In genomic region chr5:12174734-12175133, GRCh38 we compare ENCODE assay signal across 25 cellular contexts.
"Had no signal": no experiment of that assay in that cellular context is flagged by ENCODE, and none has a peak within 500 bp of the region (broad histone marks: within the 10 kb centered on the region; RNA-seq: fewer than 3 reads in every experiment).

No MANE protein-coding gene starts in this region.

- DNase-seq: Kasumi-1, MM.1S, MV-4-11, NCI-H1048, NCI-H1105, NCI-H1417, NCI-H1436 treated with DMSO at 0.1 percent for 48 hours, NCI-H1694, NCI-H187 treated with DMSO at 0.1 percent for 48 hours, NCI-H2029 treated with DMSO at 0.1 percent for 48 hours, NCI-H2171 treated with DMSO at 0.1 percent for 48 hours, NCI-H446, NCI-H510A, NCI-H524 treated with DMSO at 0.1 percent for 48 hours, NCI-H69, NCI-H774, Right ventricle myocardium superior, RPMI8226, SIG-M5 had no signal

- H3K4me1 ChIP-seq: SJSA1 had no signal

- ATAC-seq: K562 had no signal

- H3K4me1 Mint-ChIP-seq: IgD-negative memory B cell had no signal

- H3K27me3 ChIP-seq: SJSA1 had no signal

- H3K4me3 Mint-ChIP-seq: IgD-negative memory B cell had no signal

- H3K36me3 Mint-ChIP-seq: IgD-negative memory B cell had no signal

- H3K4me3 ChIP-seq: K562, SJSA1, SK-N-MC had no signal

- H3K27ac Mint-ChIP-seq: IgD-negative memory B cell had no signal

- H3K36me3 ChIP-seq: SJSA1 had no signal

- H3K27ac ChIP-seq: HL-60, KMS-11, SJSA1, SK-N-MC had no signal

- H3K27me3 Mint-ChIP-seq: IgD-negative memory B cell had no signal

- H3K9ac ChIP-seq: KMS-11 had no signal
